1 cellular context compared by ENCODE assay signal in the genomic region with DNA sequence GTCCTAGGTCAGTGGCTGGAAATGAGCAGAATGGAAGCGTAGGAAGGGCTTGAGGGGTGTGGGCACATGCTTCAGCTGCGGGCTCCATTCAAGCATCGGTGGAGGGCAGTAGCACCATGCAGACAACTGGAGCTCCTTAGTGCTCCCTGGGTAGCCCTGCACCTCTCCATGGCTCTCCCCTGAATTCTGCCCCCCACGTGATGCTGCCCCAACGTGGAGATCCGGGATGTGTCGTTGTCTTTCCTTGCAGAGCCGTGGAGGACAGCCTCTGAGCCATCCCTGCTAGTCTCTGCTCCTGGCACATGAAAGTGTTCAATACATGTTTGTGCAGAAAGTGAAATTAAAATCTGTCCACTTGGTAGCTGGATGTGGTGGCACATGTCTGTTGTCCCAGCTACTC.
TF ChIP-seq lines count a peak whose summit lies in the region.

No MANE protein-coding gene starts in this region.

TF ChIP-seq in IMR-90, 13 proteins besides CTCF, POLR2A, EP300 and RAD21 (continued from another document):
- TF ChIP-seq, protein P1, sequence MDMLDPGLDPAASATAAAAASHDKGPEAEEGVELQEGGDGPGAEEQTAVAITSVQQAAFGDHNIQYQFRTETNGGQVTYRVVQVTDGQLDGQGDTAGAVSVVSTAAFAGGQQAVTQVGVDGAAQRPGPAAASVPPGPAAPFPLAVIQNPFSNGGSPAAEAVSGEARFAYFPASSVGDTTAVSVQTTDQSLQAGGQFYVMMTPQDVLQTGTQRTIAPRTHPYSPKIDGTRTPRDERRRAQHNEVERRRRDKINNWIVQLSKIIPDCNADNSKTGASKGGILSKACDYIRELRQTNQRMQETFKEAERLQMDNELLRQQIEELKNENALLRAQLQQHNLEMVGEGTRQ (IDR thresholded peaks at IDR 0.05; ENCODE audit: low read depth, low read length) = no peak
- TF ChIP-seq MXI1 (IDR thresholded peaks at IDR 0.05; ENCODE audit: borderline replicate concordance, low read depth, low read length) = no peak
